21 cellular contexts compared by ENCODE assay signal in the genomic region with DNA sequence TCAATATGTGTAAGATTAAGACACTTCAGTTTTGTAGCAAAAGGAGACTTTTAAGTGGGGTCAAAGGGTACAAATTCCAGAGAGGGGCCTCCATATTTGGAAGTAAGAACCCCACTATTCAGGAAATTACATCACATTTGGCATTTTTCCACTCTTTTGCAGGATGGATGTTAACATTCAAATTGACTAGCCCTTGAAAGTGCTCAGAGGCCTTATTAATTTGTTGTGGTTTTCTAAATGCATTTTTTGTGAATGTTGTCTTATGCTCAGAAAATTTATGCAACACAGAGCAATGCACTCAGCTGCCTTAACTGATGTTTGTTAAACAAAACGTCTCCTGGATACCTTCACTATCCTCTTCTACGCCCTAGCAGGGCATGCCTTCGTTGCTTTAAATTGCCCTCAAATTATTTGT. TPM values are rescaled to one million over a fixed set of nuclear protein-coding genes. Genes with fewer than 3 reads are reported as not detected.
DNase-seq lines count a peak whose midpoint lies in the region; ATAC-seq and TF ChIP-seq lines count a peak whose summit lies in the region.
"Had no signal": no experiment of that assay in that cellular context is flagged by ENCODE, and none has a peak within 500 bp of the region (broad histone marks: within the 10 kb centered on the region; RNA-seq: fewer than 3 reads in every experiment).

No MANE protein-coding gene starts in this region.

- no peak for TF ChIP-seq POLR2A in testis (IDR thresholded peaks at IDR 0.05)

- in situ Hi-C loops in astrocyte of the spinal cord (cut with HindIII; ENCODE audit: low sequenced_read_pairs): no loop called here

- H3K9me3 ChIP-seq in A673 (ENCODE audit: low read depth, low read length, poor library complexity, severe bottlenecking) (no peaks in the 10 kb centered on the region), testis (no peaks in the 10 kb centered on the region)
- H3K9me3 ChIP-seq: A549, colonic mucosa, upper lobe of right lung had no signal

- TF ChIP-seq CTCF in A673 (conservative IDR thresholded peaks at IDR 0.05; ENCODE audit: low read depth, low read length) (no peak), astrocyte of the spinal cord (IDR thresholded peaks at IDR 0.05; ENCODE audit: low read depth, low read length) (no peak), testis (IDR thresholded peaks at IDR 0.05) (no peak)

- H3K4me1 ChIP-seq in A673 (ENCODE audit: insufficient read depth, low read length, poor library complexity, severe bottlenecking) (peaks cover 7% of the 10 kb centered on the region), testis (no peaks in the 10 kb centered on the region)
- H3K4me1 ChIP-seq: colonic mucosa had no signal

- POLR2A ChIA-PET in A673 (lab: Charles Lee; ENCODE audit: low non-redundant PET): no interaction called here

- BruUV-seq in A673 (replicated peaks; lab: Mats Ljungman, UMichigan): no TSS peak

- intact Hi-C loops in A673 (cut with micrococcal nuclease; ENCODE audit: unreplicated experiment) (no loop called here), testis (cut with DNase I; ENCODE audit: low total_unique reads) (no loop called here)

- CTCF ChIA-PET in A673 (lab: Charles Lee): interaction anchor here (0.6 kb wide), 1 partner anchor 19 kb away, joined by 4 read pairs; no protein-coding TSS in a partner anchor

- 79 to 85% methylated on average over 3 of the region's 3 CpGs for WGBS in testis, 2 donors

- H3K27ac ChIP-seq in A673 (ENCODE audit: low read depth, low read length, poor library complexity, severe bottlenecking): no peak overlapping the region
- no peak overlapping the region for H3K27ac ChIP-seq in testis
- H3K27ac ChIP-seq: A549, colonic mucosa, upper lobe of right lung had no signal

- DNase-seq in A673 (ENCODE audit: low spot score): peak; percentile 77
- DNase-seq in HCEC 1CT: peak; percentile 98
- DNase-seq in astrocyte of the spinal cord (ENCODE audit: low read depth, low spot score): peak; percentile 47
- peak; percentile 87 for DNase-seq in iris pigment epithelial cell (ENCODE audit: low read depth)
- DNase-seq in HPDE6-E6E7 (ENCODE audit: extremely low spot score): no peak
- no peak for DNase-seq in SK-N-DZ (ENCODE audit: low spot score)
- DNase-seq in testis: no peak
- DNase-seq: activated gamma-delta T cell, anterior cingulate cortex, colonic mucosa, H7, hypothalamus, NCI-H1694, NCI-H446, Right ventricle myocardium superior, upper lobe of right lung had no signal

- ATAC-seq in HG03135 (IDR thresholded peaks at IDR 0.05; ENCODE audit: unreplicated experiment): no peak
- ATAC-seq: A549; activated CD4-positive, CD25-positive, alpha-beta regulatory T cell treated with anti-CD3 and anti-CD28 coated beads, Interleukin-2, amount 50 U/mL, for 24 hours; upper lobe of right lung had no signal

- no peaks in the 10 kb centered on the region for H3K36me3 ChIP-seq in A673 (ENCODE audit: insufficient read depth, low read length, poor library complexity, severe bottlenecking)
- no peaks in the 10 kb centered on the region for H3K36me3 ChIP-seq in testis (ENCODE audit: low read depth, missing control alignments)
- H3K36me3 ChIP-seq: colonic mucosa, upper lobe of right lung had no signal

- H3K4me3 ChIP-seq in A673 (ENCODE audit: low read depth, low read length, poor library complexity, severe bottlenecking): no peak overlapping the region
- H3K4me3 ChIP-seq in astrocyte of the spinal cord (ENCODE audit: low read depth, low read length): no peak overlapping the region
- no peak overlapping the region for H3K4me3 ChIP-seq in testis
- H3K4me3 ChIP-seq: A549, colonic mucosa, smooth muscle cell, upper lobe of right lung had no signal

- H3K27me3 ChIP-seq in A673 (replicated peaks; ENCODE audit: insufficient read depth, low read depth, low read length, poor library complexity): no peaks in the 10 kb centered on the region
- no peaks in the 10 kb centered on the region for H3K27me3 ChIP-seq in testis
- H3K27me3 ChIP-seq: colonic mucosa, upper lobe of right lung had no signal

RNA-seq across cellular contexts. Expression of gene PDLIM1, which starts 50.9 kb away (rescaled TPM):
- total RNA-seq in A673 (2021) (0.32 and 0.74 TPM in 2 replicates), testis (10 to 100 TPM; 14.9 to 23.5 TPM)
- polyA plus RNA-seq in SK-N-DZ (2014; cell fraction: cytosol; rRNA removed): 1.4 and 1.8 TPM in 2 replicates
- polyA plus RNA-seq in SK-N-DZ (2014; cell fraction: nucleus; rRNA removed): 0.59 TPM in 1 of 2 replicates, not detected in the other
- 64.3 TPM for polyA plus RNA-seq in testis (ENCODE audit: insufficient read depth, low read depth, low replicate concordance)
- total RNA-seq: G401 had no signal

Comparison
In these comparisons a context has a peak if more than half of its experiments do, and no peak if none do; other contexts are left out.
1. DNase-seq: peak in A673 (single experiment), HCEC 1CT (single experiment), astrocyte of the spinal cord (single experiment) and iris pigment epithelial cell (single experiment); none in HPDE6-E6E7 (single experiment), SK-N-DZ (single experiment) and testis (single experiment).